In the genomic region with DNA sequence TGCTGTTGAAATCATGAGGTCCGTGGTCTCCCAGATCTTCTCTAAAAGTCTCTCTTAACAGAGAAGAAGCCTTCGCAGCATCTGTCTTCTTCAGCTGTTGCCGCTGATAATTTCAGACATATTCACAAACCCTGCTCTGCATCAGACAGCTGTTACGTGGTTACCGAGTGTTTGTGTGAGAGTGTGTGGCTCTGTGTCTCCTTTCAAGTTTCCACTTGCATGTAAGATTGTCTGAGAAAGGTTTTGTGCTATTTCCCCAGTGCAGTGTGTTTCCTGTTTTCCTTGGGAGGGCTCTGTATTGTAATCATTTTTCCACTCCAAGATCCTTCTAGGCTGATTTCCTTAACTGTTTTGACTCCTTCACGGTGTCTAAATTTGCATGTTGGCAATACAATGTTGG, we compare ENCODE assay signal across 15 cellular contexts. TPM values are rescaled to one million over a fixed set of nuclear protein-coding genes. Genes with fewer than 3 reads are reported as not detected.
A peak's percentile ranks its signal among the peaks of the same experiment; 100 is the strongest.
DNase-seq lines count a peak whose midpoint lies in the region; ATAC-seq, FAIRE-seq and TF ChIP-seq lines count a peak whose summit lies in the region.
"Had no signal": no experiment of that assay in that cellular context is flagged by ENCODE, and none has a peak within 500 bp of the region (broad histone marks: within the 10 kb centered on the region; RNA-seq: fewer than 3 reads in every experiment).

No MANE protein-coding gene starts in this region.

- peak overlapping the region; percentile 57 for H2AFZ ChIP-seq in keratinocyte (ENCODE audit: control insufficient read depth, low read length)

- 15% methylated on average over 6 of the region's 6 CpGs for WGBS in prostate gland

- intact Hi-C loops in prostate gland (cut with DNase I) = no loop called here

- no peaks in the 10 kb centered on the region for H3K9me1 ChIP-seq in keratinocyte (ENCODE audit: control insufficient read depth, extremely low read depth, insufficient read depth, low read length)

- in situ Hi-C loops in brain microvascular endothelial cell (cut with HindIII; ENCODE audit: low pct_ligation_motif_present, low sequenced_read_pairs) = loop anchor here (10.0 kb wide), 1 partner anchor 317 kb away; a partner anchor contains a TSS

- no peaks in the 10 kb centered on the region for H4K20me1 ChIP-seq in BLaER1
- no peaks in the 10 kb centered on the region for H4K20me1 ChIP-seq in keratinocyte (ENCODE audit: control insufficient read depth, extremely low read depth, insufficient read depth, low read length)

- H3K27me3 ChIP-seq in BLaER1 (no peaks in the 10 kb centered on the region), brain microvascular endothelial cell (replicated peaks) (no peaks in the 10 kb centered on the region), keratinocyte (ENCODE audit: control insufficient read depth, extremely low read depth, insufficient read depth, low read length) (no peaks in the 10 kb centered on the region), prostate gland (replicated peaks; ENCODE audit: insufficient read depth) (no peaks in the 10 kb centered on the region)

- H3K9me3 ChIP-seq in BLaER1 = no peaks in the 10 kb centered on the region; the same call in 1 of the 2 replicates
- no peaks in the 10 kb centered on the region for H3K9me3 ChIP-seq in keratinocyte (ENCODE audit: control insufficient read depth, low read depth, low read length)
- no peaks in the 10 kb centered on the region for H3K9me3 ChIP-seq in prostate gland

- peak overlapping the region; percentile 25 for H3K4me3 ChIP-seq in BLaER1
- no peak overlapping the region for H3K4me3 ChIP-seq in brain microvascular endothelial cell (ENCODE audit: low read depth, low read length)
- no peak overlapping the region for H3K4me3 ChIP-seq in keratinocyte (ENCODE audit: control insufficient read depth in 2 of 3, extremely low read depth in 1 of 3, insufficient read depth in 2 of 3, low read depth in 1 of 3, low read length in 3 of 3)
- no peak overlapping the region for H3K4me3 ChIP-seq in prostate gland

- H3K4me1 ChIP-seq in BLaER1 (peaks cover 83% of the 10 kb centered on the region), keratinocyte (ENCODE audit: control insufficient read depth, extremely low read depth, insufficient read depth, low read length) (peaks cover 4% of the 10 kb centered on the region), prostate gland (replicated peaks) (no peaks in the 10 kb centered on the region)

- peak overlapping the region; percentile 71 for H3K4me2 ChIP-seq in BLaER1
- peak overlapping the region; percentile 19 for H3K4me2 ChIP-seq in keratinocyte (ENCODE audit: control insufficient read depth, extremely low read depth, insufficient read depth, low read depth, low read length)
- H3K4me2 ChIP-seq: KMS-11 had no signal

- FAIRE-seq in keratinocyte (lab: Jason Lieb, UNC) = peak; percentile 23

- H3K36me3 ChIP-seq in BLaER1 = no peaks in the 10 kb centered on the region
- no peaks in the 10 kb centered on the region for H3K36me3 ChIP-seq in brain microvascular endothelial cell (replicated peaks)
- no peaks in the 10 kb centered on the region for H3K36me3 ChIP-seq in keratinocyte (ENCODE audit: control insufficient read depth in 2 of 2, extremely low read depth in 1 of 2, insufficient read depth in 2 of 2, low read length in 2 of 2)
- no peaks in the 10 kb centered on the region for H3K36me3 ChIP-seq in prostate gland

- TF ChIP-seq POLR2A in prostate gland (IDR thresholded peaks at IDR 0.05) = no peak

- no peak for ATAC-seq in HG02571 (IDR thresholded peaks at IDR 0.05; ENCODE audit: unreplicated experiment)
- ATAC-seq: esophagus mucosa; natural killer cell treated with Interleukin-12 subunit alpha and Interleukin-12 subunit beta and Interleukin-15 and Interleukin-18, amount 100 ng/mL, for 72 hours; SK-N-SH treated with all-trans-retinoic acid at 6 μM for 48 hours; stimulated activated memory B cell treated with anti-CD40 and anti-IgM and Interleukin-4, amounts not matched to agents 10 μg/mL and 1 μg/mL and 100 μg/mL, for 72 hours had no signal

- TF ChIP-seq CTCF in brain microvascular endothelial cell (IDR thresholded peaks at IDR 0.05; ENCODE audit: low read depth, low read length, missing control alignments) (no peak), keratinocyte (optimal IDR thresholded peaks at IDR 0.05 in 1 of 3, IDR thresholded peaks at IDR 0.05 in 1 of 3, conservative IDR thresholded peaks at IDR 0.05 in 1 of 3; ENCODE audit: extremely low read depth in 1 of 3, insufficient read depth in 2 of 3, low read length in 3 of 3) (no peak), prostate gland (IDR thresholded peaks at IDR 0.05) (no peak)

- H3K79me2 ChIP-seq in keratinocyte (ENCODE audit: control insufficient read depth, insufficient read depth, low read length) = no peaks in the 10 kb centered on the region

- H3K9ac ChIP-seq in BLaER1 (peak overlapping the region; percentile 55), keratinocyte (ENCODE audit: control insufficient read depth, extremely low read depth, insufficient read depth, low read length) (no peak overlapping the region)
- H3K9ac ChIP-seq: KMS-11 had no signal

- DNase-seq in MV-4-11 (lab: John Stamatoyannopoulos, UW) = peak; percentile 34
- peak; percentile 42 for DNase-seq in brain microvascular endothelial cell
- no peak for DNase-seq in keratinocyte (ENCODE audit: low read depth, low spot score)
- DNase-seq in amniotic stem cell (lab: John Stamatoyannopoulos, UW) = no peak
- DNase-seq in effector CD8-positive, alpha-beta T cell (lab: John Stamatoyannopoulos, UW) = no peak
- no peak for DNase-seq in prostate gland (ENCODE audit: low spot score)
- DNase-seq: activated T-cell treated with anti-CD3 and anti-CD28 coated beads, Interleukin-2, amount 50 U/mL, for 1 hour; NCI-H446 had no signal

- dilution Hi-C loops in keratinocyte (cut with MboI; ENCODE audit: extremely low pct_ligation_motif_present, low sequenced_read_pairs) = no loop called here

- peak overlapping the region; percentile 73 for H3K27ac ChIP-seq in BLaER1
- H3K27ac ChIP-seq in brain microvascular endothelial cell = no peak overlapping the region
- H3K27ac ChIP-seq in keratinocyte (ENCODE audit: control insufficient read depth, insufficient read depth, low read length) = no peak overlapping the region
- no peak overlapping the region for H3K27ac ChIP-seq in prostate gland
- H3K27ac ChIP-seq: KMS-11 had no signal

RNA-seq across cellular contexts. Expression of a gene that starts 32.8 kb away (rescaled TPM):
- 11.4 to 17.4 TPM (median 12.6 TPM) in 3 replicates for polyA plus RNA-seq in keratinocyte
- 6.3 TPM for polyA plus RNA-seq in keratinocyte (2011; ENCODE audit: low read depth)
- polyA plus RNA-seq in keratinocyte (2011; cell fraction: cytosol; rRNA removed) = 11.9 and 19.3 TPM in 2 replicates
- 11.2 and 11.3 TPM in 2 replicates for polyA plus RNA-seq in keratinocyte (2011; cell fraction: nucleus; rRNA removed)
- polyA plus RNA-seq in keratinocyte (2012; ENCODE audit: low replicate concordance) = 16.0 TPM in 2 replicates
- polyA minus RNA-seq in keratinocyte = 10.9 to 12.2 TPM (median 11.1 TPM) in 3 replicates
- polyA minus RNA-seq in keratinocyte (2011; cell fraction: cytosol; rRNA and poly(A)+ RNA removed) = 24.0 TPM
- 9.2 and 11.0 TPM in 2 replicates for polyA minus RNA-seq in keratinocyte (2011; cell fraction: nucleus; rRNA and poly(A)+ RNA removed)
- total RNA-seq in prostate gland = 10 to 100 TPM; 13.2 to 20.4 TPM

RNA-seq across cellular contexts. Expression of a gene that starts 32.9 kb away (rescaled TPM):
- 6.9 to 9.9 TPM (median 7.0 TPM) in 3 replicates for polyA plus RNA-seq in keratinocyte
- polyA plus RNA-seq in keratinocyte (2011; ENCODE audit: low read depth) = 7.0 TPM
- polyA plus RNA-seq in keratinocyte (2011; cell fraction: cytosol; rRNA removed) = 4.9 and 7.5 TPM in 2 replicates
- 10.0 and 14.2 TPM in 2 replicates for polyA plus RNA-seq in keratinocyte (2011; cell fraction: nucleus; rRNA removed)
- polyA plus RNA-seq in keratinocyte (2012; ENCODE audit: low replicate concordance) = 6.1 and 6.4 TPM in 2 replicates
- polyA minus RNA-seq in keratinocyte = 1.5 to 6.8 TPM (median 2.9 TPM) in 3 replicates
- 3.1 TPM for polyA minus RNA-seq in keratinocyte (2011; cell fraction: cytosol; rRNA and poly(A)+ RNA removed)
- polyA minus RNA-seq in keratinocyte (2011; cell fraction: nucleus; rRNA and poly(A)+ RNA removed) = 4.0 and 7.7 TPM in 2 replicates
- 1 to 10 TPM; 7.3 to 7.5 TPM for total RNA-seq in prostate gland

Comparison
In these comparisons a context has a peak if more than half of its experiments do, and no peak if none do; other contexts are left out.
1. DNase-seq: peak in MV-4-11 (single experiment) and brain microvascular endothelial cell (single experiment); none in keratinocyte (single experiment), amniotic stem cell (single experiment), effector CD8-positive, alpha-beta T cell (single experiment) and prostate gland (single experiment).